Comparison of ENCODE assay signal across 8 cellular contexts in the genomic region with DNA sequence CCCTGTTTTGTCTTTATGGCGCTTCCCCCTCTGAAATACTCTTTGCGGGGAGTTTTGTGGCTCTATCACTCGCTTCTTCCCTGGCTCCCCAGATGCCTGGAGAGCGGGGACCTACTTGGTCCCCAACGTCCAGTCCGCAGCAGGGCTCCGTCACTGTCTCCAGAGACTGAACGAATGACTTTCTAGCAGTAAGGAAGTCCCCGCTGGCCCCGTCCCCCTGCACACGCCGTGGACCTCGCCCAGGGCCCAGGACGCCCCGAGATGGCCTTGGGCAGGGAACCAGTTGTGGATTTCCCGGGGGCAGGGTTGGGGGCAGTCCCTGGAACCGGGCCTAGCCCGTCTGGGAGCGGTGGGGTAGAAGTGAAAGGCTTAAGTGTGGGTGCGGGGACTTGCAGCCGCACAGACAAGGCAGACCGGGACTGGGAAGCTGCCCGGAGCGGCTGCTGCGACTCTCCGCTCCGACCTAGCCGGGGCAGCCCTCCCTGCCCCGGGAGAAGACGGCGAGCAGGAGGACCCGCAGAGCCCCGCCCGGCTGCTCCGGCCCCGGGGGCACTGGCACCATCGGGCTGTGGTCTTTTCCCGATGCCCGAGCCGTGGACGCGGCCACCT. TPM values are rescaled to one million over a fixed set of nuclear protein-coding genes. Genes with fewer than 3 reads are reported as not detected.
A peak's percentile ranks its signal among the peaks of the same experiment; 100 is the strongest.
DNase-seq lines count a peak whose midpoint lies in the region; ATAC-seq, FAIRE-seq and TF ChIP-seq lines count a peak whose summit lies in the region.

No MANE protein-coding gene starts in this region.

- no peaks in the 10 kb centered on the region for H3K36me3 ChIP-seq in BLaER1 treated with 17β-estradiol and CSF1 and Interleukin-3, amounts not matched to agents 10 nM and 100 nM
- H3K36me3 ChIP-seq in K562 (ENCODE audit: control insufficient read depth, insufficient read depth, low read length) = no peaks in the 10 kb centered on the region
- no peaks in the 10 kb centered on the region for H3K36me3 ChIP-seq in iPS-18a (ENCODE audit: control insufficient read depth, low read depth, low read length)
- H3K36me3 ChIP-seq in smooth muscle cell (ENCODE audit: low read depth) = no peaks in the 10 kb centered on the region

- H3F3A ChIP-seq in smooth muscle cell (ENCODE audit: low read depth) = no peaks in the 10 kb centered on the region

- H3K9ac ChIP-seq in BLaER1 treated with 17β-estradiol and CSF1 and Interleukin-3, amounts not matched to agents 10 nM and 100 nM = peak overlapping the region; percentile 17 to 76 (median 64); a peak in 20 of 22 replicates
- H3K9ac ChIP-seq in K562 (ENCODE audit: insufficient read depth in 1 of 2, low read depth in 2 of 2, low read length in 2 of 2) = no peak overlapping the region; a peak in 1 of 4 replicates
- H3K9ac ChIP-seq in iPS-18a (ENCODE audit: low read length) = peak overlapping the region; percentile 11
- H3K9ac ChIP-seq in smooth muscle cell (ENCODE audit: low read depth) = peak overlapping the region; percentile 37

- H3K27me3 ChIP-seq in BLaER1 treated with 17β-estradiol and CSF1 and Interleukin-3, amounts not matched to agents 10 nM and 100 nM = peaks cover 44 to 68% (median 58%) of the 10 kb centered on the region in 11 experiments
- H3K27me3 ChIP-seq in K562 (ENCODE audit: control insufficient read depth in 2 of 2, insufficient read depth in 2 of 2, low read length in 2 of 2) = no peaks in the 10 kb centered on the region; a peak in 1 of 5 replicates
- peaks cover 57% of the 10 kb centered on the region for H3K27me3 ChIP-seq in iPS-18a (ENCODE audit: control insufficient read depth, insufficient read depth, low read length)
- H3K27me3 ChIP-seq in smooth muscle cell (ENCODE audit: low read depth) = peaks cover 61% of the 10 kb centered on the region

- TF ChIP-seq CTCF in K562 (IDR thresholded peaks at IDR 0.05 in 2 of 3, conservative IDR thresholded peaks at IDR 0.05 in 1 of 3; ENCODE audit: insufficient read depth in 2 of 3, low read depth in 1 of 3, low read length in 3 of 3) (no peak), smooth muscle cell (IDR thresholded peaks at IDR 0.05; ENCODE audit: borderline replicate concordance, insufficient read depth, poor library complexity, severe bottlenecking) (no peak)

- peaks cover 12 to 32% (median 19%) of the 10 kb centered on the region in 10 experiments; a peak in 19 of 20 replicates for H3K4me1 ChIP-seq in BLaER1 treated with 17β-estradiol and CSF1 and Interleukin-3, amounts not matched to agents 10 nM and 100 nM
- H3K4me1 ChIP-seq in K562 (replicated peaks in 1 of 2; ENCODE audit: control insufficient read depth in 2 of 2, insufficient read depth in 2 of 2, low read length in 2 of 2) = peaks cover 0 to 25% of the 10 kb centered on the region in 2 experiments; a peak in 1 of 5 replicates
- peaks cover 38% of the 10 kb centered on the region for H3K4me1 ChIP-seq in iPS-18a (ENCODE audit: control insufficient read depth, low read depth, low read length)
- peaks cover 15% of the 10 kb centered on the region for H3K4me1 ChIP-seq in smooth muscle cell (ENCODE audit: low read depth)

- no peaks in the 10 kb centered on the region for H3K9me3 ChIP-seq in BLaER1 treated with 17β-estradiol and CSF1 and Interleukin-3, amounts not matched to agents 10 nM and 100 nM (replicated peaks in 1 of 11)
- H3K9me3 ChIP-seq in K562 (replicated peaks; ENCODE audit: control insufficient read depth, insufficient read depth, low read depth, low read length) (no peaks in the 10 kb centered on the region), iPS-18a (ENCODE audit: control insufficient read depth, low read depth, low read length) (no peaks in the 10 kb centered on the region), smooth muscle cell (replicated peaks; ENCODE audit: low read depth) (no peaks in the 10 kb centered on the region)

- DNase-seq in SK-N-DZ (ENCODE audit: low spot score) (peak; percentile 15), K562 (ENCODE audit: extremely low read depth in 1 of 4, low spot score in 3 of 4) (no peak), smooth muscle cell (lab: John Stamatoyannopoulos, UW; ENCODE audit: unreplicated experiment) (no peak), AML-193 (lab: John Stamatoyannopoulos, UW) (no peak)

- H3K4me3 ChIP-seq in BLaER1 treated with 17β-estradiol and CSF1 and Interleukin-3, amounts not matched to agents 10 nM and 100 nM = peak overlapping the region; percentile 63 to 77 (median 72)
- H3K4me3 ChIP-seq in K562 = no peak overlapping the region
- peak overlapping the region; percentile 84 for H3K4me3 ChIP-seq in iPS-18a (ENCODE audit: low read length)
- H3K4me3 ChIP-seq in smooth muscle cell = peak overlapping the region; percentile 68

- POLR2A ChIA-PET in K562 (lab: Yijun Ruan, JAX) = no interaction called here

- no peaks in the 10 kb centered on the region for H3K9me1 ChIP-seq in K562 (ENCODE audit: control insufficient read depth, insufficient read depth, low read length)

- CTCF ChIA-PET in K562 (lab: Yijun Ruan, JAX; ENCODE audit: low intra/inter-chr PET ratio) = interaction anchor here (0.6 kb wide), 1 partner anchor 1842 kb away, joined by 4 read pairs; no protein-coding TSS in a partner anchor

- in situ Hi-C loops in K562 (cut with MboI) = no loop called here

- no TSS peak for BruUV-seq in K562 (replicated peaks; lab: Mats Ljungman, UMichigan)

- 17% methylated on average over 15 of the region's 42 CpGs for WGBS in K562 (ENCODE audit: insufficient coverage, low coverage, missing lambda C conversion rate)
- under 1% methylated on average over 41 of the region's 42 CpGs for WGBS in smooth muscle cell (ENCODE audit: low lambda C conversion rate)

- H3K79me2 ChIP-seq in K562 (ENCODE audit: control insufficient read depth, insufficient read depth, low read length) = no peaks in the 10 kb centered on the region
- no peaks in the 10 kb centered on the region for H3K79me2 ChIP-seq in smooth muscle cell (ENCODE audit: low read depth)

- no peak for TF ChIP-seq EP300 in K562 (IDR thresholded peaks at IDR 0.05; ENCODE audit: low read length)

- H2AFZ ChIP-seq in K562 (ENCODE audit: low read depth, low read length) (no peak overlapping the region), smooth muscle cell (ENCODE audit: low read depth) (peak overlapping the region; percentile 78)

- no peak for TF ChIP-seq RAD21 in K562 (CRISPR knock-in tag; conservative IDR thresholded peaks at IDR 0.05 in 1 of 2, IDR thresholded peaks at IDR 0.05 in 1 of 2)

- peak overlapping the region in 3 of 11 experiments; percentile 0 to 30 (median 21); a peak in 4 of 22 replicates for H3K27ac ChIP-seq in BLaER1 treated with 17β-estradiol and CSF1 and Interleukin-3, amounts not matched to agents 10 nM and 100 nM
- H3K27ac ChIP-seq in K562 (ENCODE audit: extremely low read depth, low read depth, low read length) (no peak overlapping the region), iPS-18a (ENCODE audit: low read length) (no peak overlapping the region), smooth muscle cell (ENCODE audit: low read depth) (peak overlapping the region; percentile 34)

- peaks cover 0 to 9% (median 0%) of the 10 kb centered on the region in 11 experiments; a peak in 2 of 22 replicates for H4K20me1 ChIP-seq in BLaER1 treated with 17β-estradiol and CSF1 and Interleukin-3, amounts not matched to agents 10 nM and 100 nM
- H4K20me1 ChIP-seq in K562 (replicated peaks; ENCODE audit: control insufficient read depth, insufficient read depth, low read length) (no peaks in the 10 kb centered on the region), smooth muscle cell (ENCODE audit: low read depth) (peaks cover 18% of the 10 kb centered on the region)

- no peak for FAIRE-seq in K562 (lab: Jason Lieb, UNC)

- H3K4me2 ChIP-seq in BLaER1 treated with 17β-estradiol and CSF1 and Interleukin-3, amounts not matched to agents 10 nM and 100 nM = peak overlapping the region; percentile 96 to 100 (median 100)
- H3K4me2 ChIP-seq in K562 (ENCODE audit: insufficient read depth, low read length) = no peak overlapping the region
- peak overlapping the region; percentile 92 for H3K4me2 ChIP-seq in smooth muscle cell

- peak; percentile 16 for ATAC-seq in GM19324 (IDR thresholded peaks at IDR 0.05; ENCODE audit: low FRiP score, unreplicated experiment)
- peak; percentile 28 for ATAC-seq in HG03196 (IDR thresholded peaks at IDR 0.05; ENCODE audit: unreplicated experiment)
- peak; percentile 44 for ATAC-seq in K562

- intact Hi-C loops in K562 (cut with micrococcal nuclease) = loop anchor here (5.0 kb wide), 2 partner anchors 886 to 1836 kb away; no protein-coding TSS in a partner anchor

- TF ChIP-seq POLR2A in K562 (conservative IDR thresholded peaks at IDR 0.05) = no peak

RNA-seq across cellular contexts. Expression of a gene that starts 0.8 kb away (rescaled TPM):
- not detected in 2 replicates for polyA plus RNA-seq in SK-N-DZ (2014; cell fraction: cytosol; rRNA removed)
- polyA plus RNA-seq in SK-N-DZ (2014; cell fraction: nucleus; rRNA removed) = not detected in 2 replicates
- not detected in 2 replicates for total RNA-seq in K562 (2011; cell fraction: chromatin; rRNA removed; ENCODE audit: low replicate concordance)
- not detected in 2 replicates for total RNA-seq in K562 (2011; cell fraction: nucleolus; rRNA removed)
- total RNA-seq in K562 (2011; cell fraction: nucleoplasm; rRNA removed) = not detected in 2 replicates
- total RNA-seq in K562 (2014; rRNA removed) (not detected in 2 replicates), K562 (2014; rRNA removed; fragmentation: Illumina TruSeq; extraction: Trizol) (not detected in 2 replicates), K562 (2015; rRNA removed; fragmentation: Illumina TruSeq; extraction: Trizol) (not detected in 2 replicates), K562 (2021) (0.09 TPM in 2 replicates), smooth muscle cell (34.1 and 48.3 TPM in 2 replicates)
- polyA plus RNA-seq in K562 (2011; rRNA removed) (not detected in 2 replicates), K562 (2014; fragmentation: Illumina TruSeq; extraction: Trizol) (not detected in 2 replicates), K562 (2014; fragmentation: Nextera tagmentation; extraction: Ambion mirVana) (under 1 TPM; 0.07 TPM), K562 (2014; rRNA removed) (not detected in 2 replicates), smooth muscle cell (2.8 and 9.3 TPM in 2 replicates)
- polyA plus RNA-seq in K562 (2011; cell fraction: cytosol; rRNA removed) = not detected in 2 replicates
- polyA plus RNA-seq in K562 (2011; cell fraction: nucleus; rRNA removed) = not detected in 2 replicates
- polyA plus RNA-seq in K562 (2012) = 0.10 TPM in 1 of 2 replicates, not detected in the other
- polyA minus RNA-seq in K562 (2011; rRNA and poly(A)+ RNA removed) = not detected in 2 replicates
- not detected in 2 replicates for polyA minus RNA-seq in K562 (2011; cell fraction: cytosol; rRNA and poly(A)+ RNA removed)
- not detected in 2 replicates for polyA minus RNA-seq in K562 (2011; cell fraction: nucleus; rRNA and poly(A)+ RNA removed)

Comparison
In these comparisons a context has a peak if more than half of its experiments do, and no peak if none do; other contexts are left out.
1. H3K9ac ChIP-seq: peak in BLaER1 treated with 17β-estradiol and CSF1 and Interleukin-3, amounts not matched to agents 10 nM and 100 nM (11 of 11), iPS-18a (single experiment) and smooth muscle cell (single experiment); none in K562 (0 of 2).
2. RNA of a gene that starts 0.8 kb away (total RNA-seq): 34.1 to 48.3 TPM in smooth muscle cell; 0.09 TPM in K562; every median in the first group is over 10 times any median in the second.
3. Peak in every context shown above with its lines, with median percentiles within 50 percentile points of each other: ATAC-seq.